ENCODE assay signal across 15 cellular contexts in genomic region chr20:21514553-21515251, GRCh38. TPM values are rescaled to one million over a fixed set of nuclear protein-coding genes. Genes with fewer than 3 reads are reported as not detected.
DNase-seq lines count a peak whose midpoint lies in the region; ATAC-seq lines count a peak whose summit lies in the region.
"Had no signal": no experiment of that assay in that cellular context is flagged by ENCODE, and none has a peak within 500 bp of the region (broad histone marks: within the 10 kb centered on the region; RNA-seq: fewer than 3 reads in every experiment).

No MANE protein-coding gene starts in this region.

- peaks cover 0 to 2% of the 10 kb centered on the region in 2 donors for H3K36me3 Mint-ChIP-seq in activated T-cell treated with anti-CD3 and anti-CD28 coated beads, Interleukin-2, amount 50 U/mL, for 72 hours (ENCODE audit: insufficient read depth in 2 of 2)

- peak overlapping the region; percentile 95 for H3K27ac ChIP-seq in substantia nigra (ENCODE audit: low read depth, low read length, poor library complexity, severe bottlenecking)
- H3K27ac ChIP-seq: BLaER1 treated with 17β-estradiol and CSF1 and Interleukin-3, amounts not matched to agents 10 nM and 100 nM; skin epidermis; tibial nerve had no signal

- ATAC-seq in activated T-cell treated with anti-CD3 and anti-CD28 coated beads, Interleukin-2, amount 50 U/mL, for 72 hours (replicated peaks in 1 of 2) = no peak

- H3K27me3 Mint-ChIP-seq in activated T-cell treated with anti-CD3 and anti-CD28 coated beads, Interleukin-2, amount 50 U/mL, for 72 hours (ENCODE audit: low read depth) = peaks cover 69% of the 10 kb centered on the region

- peaks cover 48% of the 10 kb centered on the region for H3K4me1 Mint-ChIP-seq in activated T-cell treated with anti-CD3 and anti-CD28 coated beads, Interleukin-2, amount 50 U/mL, for 72 hours (ENCODE audit: low read depth)

- no peaks in the 10 kb centered on the region for H3K9me3 Mint-ChIP-seq in activated T-cell treated with anti-CD3 and anti-CD28 coated beads, Interleukin-2, amount 50 U/mL, for 72 hours

- DNase-seq in activated T-cell treated with anti-CD3 and anti-CD28 coated beads, Interleukin-2, amount 50 U/mL, for 72 hours = no peak
- DNase-seq in activated T-cell treated with anti-CD3 and anti-CD28 coated beads, Interleukin-2, amount 50 U/mL, for 1 hour = no peak
- DNase-seq in NCI-H2196 treated with DMSO at 0.1 percent for 48 hours (lab: John Stamatoyannopoulos, UW; ENCODE audit: unreplicated experiment) = peak; percentile 72
- DNase-seq in iPS DF 19.7 (ENCODE audit: low read depth, low spot score) = peak; percentile 83
- peak in 33 of 49 donors; percentile 14 to 86 (median 63) for DNase-seq in substantia nigra (lab: John Stamatoyannopoulos, UW)
- no peak for DNase-seq in OCI-M2 (lab: John Stamatoyannopoulos, UW; ENCODE audit: unreplicated experiment)
- DNase-seq in cerebellum (ENCODE audit: low spot score) = no peak
- DNase-seq in NCI-H1694 treated with DMSO at 0.1 percent for 48 hours (lab: John Stamatoyannopoulos, UW) = no peak
- DNase-seq: activated CD4-positive, alpha-beta T cell treated with anti-CD3 and anti-CD28 coated beads, Interleukin-2, amount 10 ng/mL, durations not matched to agents 24 days and 14 days; IMR-90; NCI-H82 had no signal

- peak overlapping the region; percentile 75 to 78 for H3K4me3 Mint-ChIP-seq in activated T-cell treated with anti-CD3 and anti-CD28 coated beads, Interleukin-2, amount 50 U/mL, for 72 hours
- H3K4me3 Mint-ChIP-seq: activated CD4-positive, alpha-beta T cell treated with anti-CD3 and anti-CD28 coated beads, Interleukin-2, amount 10 ng/mL, durations not matched to agents 24 days and 14 days had no signal

- no peak overlapping the region for H3K27ac Mint-ChIP-seq in activated T-cell treated with anti-CD3 and anti-CD28 coated beads, Interleukin-2, amount 50 U/mL, for 72 hours

RNA-seq across cellular contexts. Expression of gene NKX2-2, which starts 0.8 kb away (rescaled TPM):
- total RNA-seq in activated T-cell treated with anti-CD3 and anti-CD28 coated beads, Interleukin-2, amount 50 U/mL, for 72 hours = not detected
- 2.4 TPM for total RNA-seq in cerebellum
- total RNA-seq: activated CD4-positive, alpha-beta T cell treated with anti-CD3 and anti-CD28 coated beads, Interleukin-2, amount 10 ng/mL, durations not matched to agents 24 days and 14 days; bronchial epithelial cell; IMR-90; tibial nerve had no signal

Comparison
In these comparisons a context has a peak if more than half of its experiments do, and no peak if none do; other contexts are left out.
1. DNase-seq: peak in NCI-H2196 treated with DMSO at 0.1 percent for 48 hours (single experiment), iPS DF 19.7 (single experiment) and substantia nigra (33 of 49); none in activated T-cell treated with anti-CD3 and anti-CD28 coated beads, Interleukin-2, amount 50 U/mL, for 72 hours (0 of 2), activated T-cell treated with anti-CD3 and anti-CD28 coated beads, Interleukin-2, amount 50 U/mL, for 1 hour (single experiment), OCI-M2 (single experiment), cerebellum (single experiment) and NCI-H1694 treated with DMSO at 0.1 percent for 48 hours (single experiment).